Comparison of ENCODE assay signal across 17 cellular contexts in the genomic region with DNA sequence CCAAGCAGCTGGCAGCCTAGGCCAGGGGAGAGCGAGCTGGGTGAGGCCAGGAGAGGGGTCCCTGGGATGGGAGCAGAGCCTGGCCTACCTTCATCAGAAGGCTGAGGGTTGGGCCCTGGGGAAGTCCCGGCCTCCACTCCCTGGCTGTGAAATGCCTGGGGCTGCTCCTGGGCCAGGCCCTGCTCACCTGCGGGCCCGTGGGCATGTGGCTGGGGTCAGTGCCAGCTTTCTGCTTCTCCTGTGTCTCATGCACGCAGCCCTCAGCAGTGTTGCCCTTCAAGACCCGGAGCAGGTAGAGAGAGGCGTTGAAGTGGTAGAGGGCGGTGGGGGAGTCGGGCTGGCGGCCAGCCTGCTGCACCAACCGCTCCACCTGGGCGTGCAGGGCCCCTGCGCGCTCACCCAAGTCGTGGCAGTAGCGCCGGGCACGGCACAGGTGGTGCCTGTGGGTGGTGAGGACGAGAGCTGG. TPM values are rescaled to one million over a fixed set of nuclear protein-coding genes. Genes with fewer than 3 reads are reported as not detected.
DNase-seq lines count a peak whose midpoint lies in the region; ATAC-seq and TF ChIP-seq lines count a peak whose summit lies in the region.
"Had no signal": no experiment of that assay in that cellular context is flagged by ENCODE, and none has a peak within 500 bp of the region (broad histone marks: within the 10 kb centered on the region; RNA-seq: fewer than 3 reads in every experiment).

No MANE protein-coding gene starts in this region.

- H3K4me1 ChIP-seq in left ventricle myocardium inferior, result peaks cover 45% of the 10 kb centered on the region

- TF ChIP-seq CTCF in left ventricle myocardium inferior (IDR thresholded peaks at IDR 0.05; ENCODE audit: borderline replicate concordance), result no peak
- TF ChIP-seq CTCF in dorsolateral prefrontal cortex (IDR thresholded peaks at IDR 0.05 in 54 of 56, conservative IDR thresholded peaks at IDR 0.05 in 2 of 56; ENCODE audit: low read depth in 1 of 56, partially characterized antibody in 56 of 56), result no peak

- H3K27ac ChIP-seq in left ventricle myocardium inferior (replicated peaks), result no peak overlapping the region
- peak overlapping the region in 49 of 59 donors; percentile 4 to 100 (median 83) for H3K27ac ChIP-seq in dorsolateral prefrontal cortex
- H3K27ac ChIP-seq in substantia nigra (ENCODE audit: low read depth, low read length, poor library complexity, severe bottlenecking), result peak overlapping the region; percentile 100
- H3K27ac ChIP-seq: SK-N-MC had no signal

- H3K9me3 ChIP-seq in left ventricle myocardium inferior (replicated peaks), result no peaks in the 10 kb centered on the region

- no peak overlapping the region for H3K4me3 ChIP-seq in left ventricle myocardium inferior
- peak overlapping the region in 3 of 59 donors; percentile 54 to 59 (median 58) for H3K4me3 ChIP-seq in dorsolateral prefrontal cortex
- H3K4me3 ChIP-seq: SK-N-MC had no signal

- ATAC-seq in left ventricle myocardium superior, result no peak
- no peak for ATAC-seq in GM19351 (IDR thresholded peaks at IDR 0.05; ENCODE audit: unreplicated experiment)
- ATAC-seq: Panc1 had no signal

- peaks cover 81% of the 10 kb centered on the region for H3K36me3 ChIP-seq in left ventricle myocardium inferior

- H3K27me3 ChIP-seq in left ventricle myocardium inferior (ENCODE audit: low read depth), result no peaks in the 10 kb centered on the region
- H3K27me3 ChIP-seq in dorsolateral prefrontal cortex, result no peaks in the 10 kb centered on the region

- DNase-seq in left ventricle myocardium superior (peak; percentile 21), left ventricle myocardium inferior (no peak), dorsolateral prefrontal cortex (no peak), substantia nigra (lab: John Stamatoyannopoulos, UW) (no peak), NCI-H510A treated with DMSO at 0.1 percent for 48 hours (lab: John Stamatoyannopoulos, UW) (no peak)
- DNase-seq: C1 segment of cervical spinal cord, GF-D8, GOT3, Kasumi-1, MM.1S, NCI-H1092 treated with DMSO at 0.1 percent for 48 hours, NCI-H524, Right ventricle myocardium superior had no signal

- intact Hi-C loops in left ventricle myocardium superior (cut with micrococcal nuclease), result no loop called here
- intact Hi-C loops in left ventricle myocardium inferior (cut with micrococcal nuclease), result no loop called here
- intact Hi-C loops in dorsolateral prefrontal cortex (cut with DNase I), result loop anchor here (5.0 to 10.0 kb wide), 2 partner anchors 120 to 338 kb away; no protein-coding TSS in a partner anchor

RNA-seq across cellular contexts. Expression of gene MYBBP1A, which starts 12.4 kb away (rescaled TPM):
- total RNA-seq in left ventricle myocardium superior (18.5 TPM), left ventricle myocardium inferior (21.3 TPM), dorsolateral prefrontal cortex (100 to 1,000 TPM in 2 of 120 experiments, 10 to 100 TPM in 118; 49.9 to 110 (median 68.5) TPM)

RNA-seq across cellular contexts. Expression of gene GGT6, which starts 17.6 kb away (rescaled TPM):
- total RNA-seq in left ventricle myocardium superior, result 0.22 TPM
- not detected for total RNA-seq in left ventricle myocardium inferior
- total RNA-seq in dorsolateral prefrontal cortex, result under 1 TPM in 1 of 120 experiments, not detected in 119; 0.29 TPM
- total RNA-seq: Daoy, Right ventricle myocardium superior had no signal

RNA-seq across cellular contexts. Expression of gene SMTNL2, which starts 41.6 kb away (rescaled TPM):
- total RNA-seq in left ventricle myocardium superior, result 47.4 TPM
- 33.4 TPM for total RNA-seq in left ventricle myocardium inferior
- 1 to 10 TPM in 38 of 120 experiments, under 1 TPM in 51, not detected in 31; 0.19 to 4.3 (median 0.85) TPM for total RNA-seq in dorsolateral prefrontal cortex
- total RNA-seq: Daoy had no signal

RNA-seq across cellular contexts. Expression of gene SPNS2, which starts 44.1 kb away (rescaled TPM):
- 12.7 TPM for total RNA-seq in left ventricle myocardium superior
- total RNA-seq in left ventricle myocardium inferior, result 11.2 TPM
- total RNA-seq in dorsolateral prefrontal cortex, result 100 to 1,000 TPM in 4 of 120 experiments, 10 to 100 TPM in 116; 41.1 to 115 (median 69.7) TPM
- total RNA-seq: Daoy had no signal

Comparison
In these comparisons a context has a peak if more than half of its experiments do, and no peak if none do; other contexts are left out.
1. intact Hi-C loops: an anchor here in dorsolateral prefrontal cortex (5.0 to 10.0 kb wide); none called in left ventricle myocardium superior and left ventricle myocardium inferior.